24 cellular contexts compared by ENCODE assay signal in genomic region chr11:123374622-123374968, GRCh38. TPM values are rescaled to one million over a fixed set of nuclear protein-coding genes. Genes with fewer than 3 reads are reported as not detected.
DNase-seq lines count a peak whose midpoint lies in the region; ATAC-seq and TF ChIP-seq lines count a peak whose summit lies in the region.
"Had no signal": no experiment of that assay in that cellular context is flagged by ENCODE, and none has a peak within 500 bp of the region (broad histone marks: within the 10 kb centered on the region; RNA-seq: fewer than 3 reads in every experiment).

No MANE protein-coding gene starts in this region.

- no peak overlapping the region for H3K27ac Mint-ChIP-seq in activated T-helper 2 cell treated with anti-CD3 and anti-CD28 coated beads, Interferon-gamma antibody, Interleukin-2, Interleukin-4, amounts not matched to agents 10 μg/mL and 5 μg/mL and 100 μg/mL, durations not matched to agents 14 hours and 24 hours and 36 hours
- H3K27ac Mint-ChIP-seq: CD4-positive, alpha-beta T cell; T-helper 1 cell treated with Interleukin-12 subunit alpha and Interleukin-12 subunit beta and Interleukin-4 antibody, amounts not matched to agents 30 μg/mL and 1 μg/mL, for 36 hours had no signal

- H3K4me1 Mint-ChIP-seq in activated T-helper 2 cell treated with anti-CD3 and anti-CD28 coated beads, Interferon-gamma antibody, Interleukin-2, Interleukin-4, amounts not matched to agents 10 μg/mL and 5 μg/mL and 100 μg/mL, durations not matched to agents 14 hours and 24 hours and 36 hours (ENCODE audit: low read depth): peaks cover 36% of the 10 kb centered on the region

- WGBS in heart right ventricle, 2 donors: 33 to 48% methylated on average over 5 of the region's 5 CpGs

- no peaks in the 10 kb centered on the region for H3K9me3 Mint-ChIP-seq in activated T-helper 2 cell treated with anti-CD3 and anti-CD28 coated beads, Interferon-gamma antibody, Interleukin-2, Interleukin-4, amounts not matched to agents 10 μg/mL and 5 μg/mL and 100 μg/mL, durations not matched to agents 14 hours and 24 hours and 36 hours
- H3K9me3 Mint-ChIP-seq: CD4-positive, alpha-beta T cell; T-helper 1 cell treated with Interleukin-12 subunit alpha and Interleukin-12 subunit beta and Interleukin-4 antibody, amounts not matched to agents 30 μg/mL and 1 μg/mL, for 36 hours had no signal

- H3K4me3 ChIP-seq in cardiac muscle cell (no peak overlapping the region), right atrium auricular region (no peak overlapping the region), heart right ventricle (no peak overlapping the region)
- H3K4me3 ChIP-seq: BLaER1 had no signal

- no peaks in the 10 kb centered on the region for H3K27me3 Mint-ChIP-seq in activated T-helper 2 cell treated with anti-CD3 and anti-CD28 coated beads, Interferon-gamma antibody, Interleukin-2, Interleukin-4, amounts not matched to agents 10 μg/mL and 5 μg/mL and 100 μg/mL, durations not matched to agents 14 hours and 24 hours and 36 hours (ENCODE audit: low read depth)
- H3K27me3 Mint-ChIP-seq: CD4-positive, alpha-beta T cell had no signal

- H3K36me3 Mint-ChIP-seq in activated T-helper 2 cell treated with anti-CD3 and anti-CD28 coated beads, Interferon-gamma antibody, Interleukin-2, Interleukin-4, amounts not matched to agents 10 μg/mL and 5 μg/mL and 100 μg/mL, durations not matched to agents 14 hours and 24 hours and 36 hours (ENCODE audit: low read depth): peaks cover 36% of the 10 kb centered on the region

- H3K27ac ChIP-seq in cardiac muscle cell (peak overlapping the region; percentile 65), right atrium auricular region (no peak overlapping the region), heart right ventricle (peak overlapping the region in 9 of 10 donors; percentile 34 to 87 (median 64))
- H3K27ac ChIP-seq: 22Rv1, BLaER1 had no signal

- ATAC-seq in heart right ventricle (peak; percentile 38 to 87 (median 59)), HG02981 (IDR thresholded peaks at IDR 0.05; ENCODE audit: unreplicated experiment) (no peak)

- no peaks in the 10 kb centered on the region for H3K27me3 ChIP-seq in cardiac muscle cell
- no peaks in the 10 kb centered on the region for H3K27me3 ChIP-seq in right atrium auricular region
- H3K27me3 ChIP-seq in heart right ventricle: no peaks in the 10 kb centered on the region
- H3K27me3 ChIP-seq: BLaER1 had no signal

- H3K36me3 ChIP-seq in cardiac muscle cell (no peaks in the 10 kb centered on the region), right atrium auricular region (no peaks in the 10 kb centered on the region), heart right ventricle (no peaks in the 10 kb centered on the region)
- H3K36me3 ChIP-seq: BLaER1 had no signal

- H3K4me1 ChIP-seq in cardiac muscle cell (ENCODE audit: low read depth) (peaks cover 61% of the 10 kb centered on the region), right atrium auricular region (peaks cover 0 to 14% of the 10 kb centered on the region in 2 donors), heart right ventricle (peaks cover 0 to 49% (median 24%) of the 10 kb centered on the region in 9 donors)

- DNase-seq in DMS 273 (lab: John Stamatoyannopoulos, UW; ENCODE audit: unreplicated experiment) (peak; percentile 15), DMS 273 treated with DMSO at 0.1 percent for 48 hours (lab: John Stamatoyannopoulos, UW) (no peak), cardiac muscle cell (ENCODE audit: low read depth in 1 of 2, low spot score in 1 of 2) (peak in 1 of 2 donors; percentile 52), right atrium auricular region (ENCODE audit: low spot score) (no peak), heart right ventricle (no peak), LoVo (ENCODE audit: low spot score) (no peak)
- DNase-seq in activated T-helper 2 cell treated with anti-CD3 and anti-CD28 coated beads, Interferon-gamma antibody, Interleukin-2, Interleukin-4, amounts not matched to agents 10 μg/mL and 5 μg/mL and 100 μg/mL, durations not matched to agents 14 hours and 24 hours and 36 hours (ENCODE audit: low spot score): no peak
- DNase-seq: ACHN; CD4-positive, alpha-beta T cell; COR-L47; DMS153; GF-D8; H7; KG1; NCI-H1105 treated with DMSO at 0.1 percent for 48 hours; NCI-H2029 treated with DMSO at 0.1 percent for 48 hours; NCI-H2171 treated with DMSO at 0.1 percent for 48 hours; NCI-H446 treated with DMSO at 0.1 percent for 48 hours; NCI-H748 treated with DMSO at 0.1 percent for 48 hours; SHP77 had no signal

- no peaks in the 10 kb centered on the region for H3K9me3 ChIP-seq in cardiac muscle cell (ENCODE audit: low read depth)
- no peaks in the 10 kb centered on the region for H3K9me3 ChIP-seq in right atrium auricular region
- no peaks in the 10 kb centered on the region for H3K9me3 ChIP-seq in heart right ventricle
- H3K9me3 ChIP-seq: BLaER1 had no signal

- TF ChIP-seq CTCF in cardiac muscle cell (IDR thresholded peaks at IDR 0.05; ENCODE audit: low read depth, low read length) (no peak), right atrium auricular region (IDR thresholded peaks at IDR 0.05) (no peak), heart right ventricle (IDR thresholded peaks at IDR 0.05) (no peak)

- intact Hi-C loops in heart right ventricle (cut with DNase I): no loop called here
- intact Hi-C loops in activated T-helper 2 cell treated with anti-CD3 and anti-CD28 coated beads, Interferon-gamma antibody, Interleukin-2, Interleukin-4, amounts not matched to agents 10 μg/mL and 5 μg/mL and 100 μg/mL, durations not matched to agents 14 hours and 24 hours and 36 hours (cut with micrococcal nuclease): no loop called here

- no peak overlapping the region for H3K4me3 Mint-ChIP-seq in activated T-helper 2 cell treated with anti-CD3 and anti-CD28 coated beads, Interferon-gamma antibody, Interleukin-2, Interleukin-4, amounts not matched to agents 10 μg/mL and 5 μg/mL and 100 μg/mL, durations not matched to agents 14 hours and 24 hours and 36 hours (ENCODE audit: low read depth)
- H3K4me3 Mint-ChIP-seq: CD4-positive, alpha-beta T cell; T-helper 1 cell treated with Interleukin-12 subunit alpha and Interleukin-12 subunit beta and Interleukin-4 antibody, amounts not matched to agents 30 μg/mL and 1 μg/mL, for 36 hours had no signal

RNA-seq across cellular contexts. Expression of gene GRAMD1B, which starts 55.5 kb away (rescaled TPM):
- total RNA-seq in cardiac muscle cell: 47.4 and 81.5 TPM in 2 replicates
- 15.5 and 25.5 TPM in 2 replicates for polyA plus RNA-seq in cardiac muscle cell
- total RNA-seq in right atrium auricular region: 1 to 10 TPM; 3.1 to 3.8 TPM
- total RNA-seq in heart right ventricle: 10 to 100 TPM in 9 of 10 donors, 1 to 10 TPM in 1; 8.4 to 41.0 (median 23.3) TPM
- 10 to 100 TPM in 1 of 2 donors, 1 to 10 TPM in 1; 7.3 to 16.1 TPM for polyA plus RNA-seq in heart right ventricle
- 159 and 166 TPM in 2 replicates for total RNA-seq in activated T-helper 2 cell treated with anti-CD3 and anti-CD28 coated beads, Interferon-gamma antibody, Interleukin-2, Interleukin-4, amounts not matched to agents 10 μg/mL and 5 μg/mL and 100 μg/mL, durations not matched to agents 14 hours and 24 hours and 36 hours

Comparison
In these comparisons a context has a peak if more than half of its experiments do, and no peak if none do; other contexts are left out.
1. H3K27ac ChIP-seq: peak in cardiac muscle cell (single experiment) and heart right ventricle (9 of 10); none in right atrium auricular region (0 of 2).